Comparison of ENCODE assay signal across 1 cellular context in the genomic region with DNA sequence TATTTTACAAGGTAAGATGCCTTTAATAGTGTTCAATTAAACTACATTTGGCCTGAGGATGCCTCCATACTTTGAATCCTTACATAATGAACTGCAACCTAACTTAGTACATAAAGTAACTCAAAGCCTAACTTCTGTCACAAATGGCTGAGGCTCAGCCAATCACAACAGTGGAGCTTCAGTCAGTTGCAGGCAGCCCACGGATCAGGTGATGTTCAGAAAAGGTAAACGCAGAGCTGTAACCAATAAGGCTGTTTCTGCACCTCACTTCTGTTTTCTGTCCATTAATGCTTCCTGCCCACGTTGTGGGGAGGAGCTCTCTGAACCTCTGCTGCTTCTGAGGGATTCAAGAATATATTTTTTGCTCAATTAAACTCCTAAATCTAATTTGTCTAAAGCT.
TF ChIP-seq lines count a peak whose summit lies in the region.

No MANE protein-coding gene starts in this region.

TF ChIP-seq in HCT116, 20 proteins besides CTCF, POLR2A, EP300 and RAD21 (continued from another document):
- TF ChIP-seq ELF1 (IDR thresholded peaks at IDR 0.05; ENCODE audit: borderline replicate concordance, low read depth) = no peak
- TF ChIP-seq EGR1 (IDR thresholded peaks at IDR 0.05; ENCODE audit: low read depth) = no peak
- TF ChIP-seq TCF7L2 (IDR thresholded peaks at IDR 0.05; ENCODE audit: borderline replicate concordance, extremely low read depth, insufficient read depth, insufficient read length) = no peak
- TF ChIP-seq CEBPB (IDR thresholded peaks at IDR 0.05; ENCODE audit: low read depth) = no peak
- TF ChIP-seq ZFX (IDR thresholded peaks at IDR 0.05) = no peak
